1 cellular context compared by ENCODE assay signal in genomic region chr2:239040152-239040761, GRCh38.
A peak's percentile ranks its signal among the peaks of the same experiment; 100 is the strongest.
TF ChIP-seq lines count a peak whose summit lies in the region.

No MANE protein-coding gene starts in this region.

TF ChIP-seq in HepG2, 621 proteins besides CTCF, POLR2A, EP300 and RAD21 (continued from another document and continues in another):
- TF ChIP-seq ZNF639 (CRISPR knock-in tag; conservative IDR thresholded peaks at IDR 0.05) (no peak), ZBTB49 (CRISPR knock-in tag; IDR thresholded peaks at IDR 0.05; ENCODE audit: borderline replicate concordance) (no peak), ZNF569 (CRISPR knock-in tag; IDR thresholded peaks at IDR 0.05; ENCODE audit: borderline replicate concordance) (no peak), MED13 (CRISPR knock-in tag; IDR thresholded peaks at IDR 0.05) (no peak), ZNF430 (CRISPR knock-in tag; IDR thresholded peaks at IDR 0.05) (no peak), SOX13 (IDR thresholded peaks at IDR 0.05) (peak; percentile 84), SOX13 (CRISPR knock-in tag; conservative IDR thresholded peaks at IDR 0.05 in 1 of 2, IDR thresholded peaks at IDR 0.05 in 1 of 2) (peak in 1 of 2 experiments; percentile 98; a peak in 2 of 4 replicates), PRMT3 (CRISPR knock-in tag; IDR thresholded peaks at IDR 0.05; ENCODE audit: borderline replicate concordance, low read depth) (peak; percentile 32; the same call in 1 of the 2 replicates), IRF2 (CRISPR knock-in tag; IDR thresholded peaks at IDR 0.05) (no peak), NFE2L2 (IDR thresholded peaks at IDR 0.05; ENCODE audit: low read length) (no peak), RFXAP (CRISPR knock-in tag; IDR thresholded peaks at IDR 0.05; ENCODE audit: borderline replicate concordance) (no peak), MXI1 (IDR thresholded peaks at IDR 0.05; ENCODE audit: borderline replicate concordance, low read depth, low read length) (no peak), ZNF660 (CRISPR knock-in tag; IDR thresholded peaks at IDR 0.05; ENCODE audit: borderline replicate concordance, low read depth) (no peak), HIVEP1 (CRISPR knock-in tag; IDR thresholded peaks at IDR 0.05) (peak; percentile 49; the same call in 1 of the 2 replicates), ZNF407 (CRISPR knock-in tag; IDR thresholded peaks at IDR 0.05; ENCODE audit: not compliant biosample characterization) (no peak), ZNF224 (CRISPR knock-in tag; IDR thresholded peaks at IDR 0.05) (0 out of 2 replicates have a peak, but pooled peaks have one; percentile 61), EED (CRISPR knock-in tag; IDR thresholded peaks at IDR 0.05) (no peak; the same call in 1 of the 2 replicates), ZBTB3 (CRISPR knock-in tag; IDR thresholded peaks at IDR 0.05; ENCODE audit: borderline replicate concordance, low read depth) (no peak), THAP11 (CRISPR knock-in tag; IDR thresholded peaks at IDR 0.05) (no peak), CREB1 (IDR thresholded peaks at IDR 0.05) (peak; percentile 10; the same call in 1 of the 2 replicates), CREB1 (CRISPR knock-in tag; IDR thresholded peaks at IDR 0.05) (peak; percentile 41; the same call in 1 of the 2 replicates), ZNF552 (CRISPR knock-in tag; IDR thresholded peaks at IDR 0.05; ENCODE audit: borderline replicate concordance) (no peak), FOXK2 (IDR thresholded peaks at IDR 0.05) (no peak), ZNF350 (CRISPR knock-in tag; IDR thresholded peaks at IDR 0.05; ENCODE audit: borderline replicate concordance, low read depth) (peak; percentile 68; the same call in 1 of the 2 replicates), ASH2L (IDR thresholded peaks at IDR 0.05; ENCODE audit: insufficient read length, low read depth, low read length) (peak; percentile 65), ZNF839 (CRISPR knock-in tag; IDR thresholded peaks at IDR 0.05; ENCODE audit: borderline replicate concordance) (no peak), PHF21A (CRISPR knock-in tag; IDR thresholded peaks at IDR 0.05) (peak; percentile 32; the same call in 1 of the 2 replicates), ELF3 (CRISPR knock-in tag; IDR thresholded peaks at IDR 0.05) (no peak), KAT7 (CRISPR knock-in tag; IDR thresholded peaks at IDR 0.05; ENCODE audit: borderline replicate concordance) (no peak), NR2F1 (CRISPR knock-in tag; IDR thresholded peaks at IDR 0.05) (no peak), GABPA (IDR thresholded peaks at IDR 0.05; ENCODE audit: low read depth, low read length) (no peak), GABPA (CRISPR knock-in tag; IDR thresholded peaks at IDR 0.05; ENCODE audit: low read depth) (no peak), ZSCAN25 (CRISPR knock-in tag; IDR thresholded peaks at IDR 0.05) (peak; percentile 86), ZNF687 (CRISPR knock-in tag; IDR thresholded peaks at IDR 0.05) (peak; percentile 79), HMGA1 (CRISPR knock-in tag; conservative IDR thresholded peaks at IDR 0.05) (no peak), NR2F2 (IDR thresholded peaks at IDR 0.05; ENCODE audit: borderline replicate concordance, low read depth) (no peak), CREM (IDR thresholded peaks at IDR 0.05) (no peak), CREM (CRISPR knock-in tag; IDR thresholded peaks at IDR 0.05) (no peak), ZNF720 (CRISPR knock-in tag; IDR thresholded peaks at IDR 0.05) (no peak), ADNP (CRISPR knock-in tag; IDR thresholded peaks at IDR 0.05) (no peak), THRA (CRISPR knock-in tag; IDR thresholded peaks at IDR 0.05; ENCODE audit: borderline replicate concordance) (no peak; the same call in 1 of the 2 replicates)
- TF ChIP-seq, protein P1, sequence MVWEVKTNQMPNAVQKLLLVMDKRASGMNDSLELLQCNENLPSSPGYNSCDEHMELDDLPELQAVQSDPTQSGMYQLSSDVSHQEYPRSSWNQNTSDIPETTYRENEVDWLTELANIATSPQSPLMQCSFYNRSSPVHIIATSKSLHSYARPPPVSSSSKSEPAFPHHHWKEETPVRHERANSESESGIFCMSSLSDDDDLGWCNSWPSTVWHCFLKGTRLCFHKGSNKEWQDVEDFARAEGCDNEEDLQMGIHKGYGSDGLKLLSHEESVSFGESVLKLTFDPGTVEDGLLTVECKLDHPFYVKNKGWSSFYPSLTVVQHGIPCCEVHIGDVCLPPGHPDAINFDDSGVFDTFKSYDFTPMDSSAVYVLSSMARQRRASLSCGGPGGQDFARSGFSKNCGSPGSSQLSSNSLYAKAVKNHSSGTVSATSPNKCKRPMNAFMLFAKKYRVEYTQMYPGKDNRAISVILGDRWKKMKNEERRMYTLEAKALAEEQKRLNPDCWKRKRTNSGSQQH (CRISPR knock-in tag; IDR thresholded peaks at IDR 0.05; ENCODE audit: low read depth) = no peak
- TF ChIP-seq, protein P2, sequence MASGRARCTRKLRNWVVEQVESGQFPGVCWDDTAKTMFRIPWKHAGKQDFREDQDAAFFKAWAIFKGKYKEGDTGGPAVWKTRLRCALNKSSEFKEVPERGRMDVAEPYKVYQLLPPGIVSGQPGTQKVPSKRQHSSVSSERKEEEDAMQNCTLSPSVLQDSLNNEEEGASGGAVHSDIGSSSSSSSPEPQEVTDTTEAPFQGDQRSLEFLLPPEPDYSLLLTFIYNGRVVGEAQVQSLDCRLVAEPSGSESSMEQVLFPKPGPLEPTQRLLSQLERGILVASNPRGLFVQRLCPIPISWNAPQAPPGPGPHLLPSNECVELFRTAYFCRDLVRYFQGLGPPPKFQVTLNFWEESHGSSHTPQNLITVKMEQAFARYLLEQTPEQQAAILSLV (CRISPR knock-in tag; IDR thresholded peaks at IDR 0.05; ENCODE audit: borderline replicate concordance) = no peak
- TF ChIP-seq, protein P3, sequence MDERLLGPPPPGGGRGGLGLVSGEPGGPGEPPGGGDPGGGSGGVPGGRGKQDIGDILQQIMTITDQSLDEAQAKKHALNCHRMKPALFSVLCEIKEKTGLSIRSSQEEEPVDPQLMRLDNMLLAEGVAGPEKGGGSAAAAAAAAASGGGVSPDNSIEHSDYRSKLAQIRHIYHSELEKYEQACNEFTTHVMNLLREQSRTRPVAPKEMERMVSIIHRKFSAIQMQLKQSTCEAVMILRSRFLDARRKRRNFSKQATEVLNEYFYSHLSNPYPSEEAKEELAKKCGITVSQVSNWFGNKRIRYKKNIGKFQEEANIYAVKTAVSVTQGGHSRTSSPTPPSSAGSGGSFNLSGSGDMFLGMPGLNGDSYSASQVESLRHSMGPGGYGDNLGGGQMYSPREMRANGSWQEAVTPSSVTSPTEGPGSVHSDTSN (CRISPR knock-in tag; IDR thresholded peaks at IDR 0.05) = no peak
